ENCODE assay signal across 29 cellular contexts in the genomic region with DNA sequence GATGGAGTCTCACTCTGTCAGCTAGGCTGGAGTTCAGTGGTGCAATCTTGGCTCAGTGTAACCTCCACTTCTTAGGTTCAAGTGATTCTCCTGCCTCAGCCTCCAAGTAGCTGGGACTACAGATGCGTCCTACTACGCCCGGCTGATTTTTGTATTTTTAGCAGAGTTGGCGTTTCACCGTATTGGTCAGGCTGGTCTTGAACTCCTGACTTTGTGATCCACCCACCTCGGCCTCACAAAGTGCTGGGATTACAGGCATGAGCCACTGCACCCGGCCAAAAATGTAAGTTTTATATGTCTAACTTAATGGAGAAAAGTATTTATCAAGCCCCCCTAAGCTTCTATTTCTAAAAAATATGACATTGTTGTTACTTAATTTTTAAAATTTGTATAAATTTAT.
DNase-seq lines count a peak whose midpoint lies in the region; ATAC-seq and TF ChIP-seq lines count a peak whose summit lies in the region.
"Had no signal": no experiment of that assay in that cellular context is flagged by ENCODE, and none has a peak within 500 bp of the region (broad histone marks: within the 10 kb centered on the region; RNA-seq: fewer than 3 reads in every experiment).

No MANE protein-coding gene starts in this region.

- WGBS in spleen, 5 donors, result 89 to 97% (median 89%) methylated on average over 7 of the region's 7 CpGs

- H3K27me3 ChIP-seq in spleen (replicated peaks in 1 of 7), result no peaks in the 10 kb centered on the region
- H3K27me3 ChIP-seq: BE2C; BLaER1; BLaER1 treated with 17β-estradiol and CSF1 and Interleukin-3, amounts not matched to agents 10 nM and 100 nM had no signal

- H3K4me1 ChIP-seq in spleen, result no peaks in the 10 kb centered on the region
- H3K4me1 ChIP-seq: A549; BE2C; BLaER1; BLaER1 treated with 17β-estradiol and CSF1 and Interleukin-3, amounts not matched to agents 10 nM and 100 nM; Caco-2 had no signal

- no peak for TF ChIP-seq POLR2A in spleen (IDR thresholded peaks at IDR 0.05)

- H3K36me3 ChIP-seq in spleen, result no peaks in the 10 kb centered on the region
- H3K36me3 ChIP-seq: BE2C; BLaER1; BLaER1 treated with 17β-estradiol and CSF1 and Interleukin-3, amounts not matched to agents 10 nM and 100 nM had no signal

- H3K9me3 ChIP-seq in spleen, result peaks cover 0 to 28% (median 16%) of the 10 kb centered on the region in 8 donors
- H3K9me3 ChIP-seq: A549, BE2C, BLaER1, Caco-2 had no signal

- intact Hi-C loops in spleen (cut with DNase I; ENCODE audit: low total_unique reads), result no loop called here

- no peak for ATAC-seq in HG02623 (IDR thresholded peaks at IDR 0.05; ENCODE audit: unreplicated experiment)
- no peak for ATAC-seq in left lobe of liver
- ATAC-seq: A549; CD8-positive, alpha-beta T cell had no signal

- no peak overlapping the region for H3K4me3 ChIP-seq in spleen
- H3K4me3 ChIP-seq: A549; BLaER1; BLaER1 treated with 17β-estradiol and CSF1 and Interleukin-3, amounts not matched to agents 10 nM and 100 nM had no signal

- no peak for TF ChIP-seq CTCF in spleen (IDR thresholded peaks at IDR 0.05 in 8 of 11, conservative IDR thresholded peaks at IDR 0.05 in 3 of 11)

- H3K27ac ChIP-seq in spleen, result no peak overlapping the region
- H3K27ac ChIP-seq: 22Rv1; A549; BLaER1; BLaER1 treated with 17β-estradiol and CSF1 and Interleukin-3, amounts not matched to agents 10 nM and 100 nM; C4-2B had no signal

- DNase-seq in mesenteric fat pad (ENCODE audit: low spot score) (peak; percentile 53), spleen (peak; percentile 10), left lobe of liver (ENCODE audit: low spot score) (no peak)
- DNase-seq: 8988T; ACHN; AML-193; BE2C; C1 segment of cervical spinal cord; Caco-2; Calu3; CD4-positive, alpha-beta memory T cell; CD4-positive, alpha-beta T cell; CD4-positive, CD25-positive, alpha-beta regulatory T cell; CD8-positive, alpha-beta memory T cell; CD8-positive, alpha-beta T cell; COR-L47; DMS 273 treated with DMSO at 0.1 percent for 48 hours; DMS153; DMS53; DMS79; DMS79 treated with DMSO at 0.1 percent for 48 hours; DND-41; EL had no signal
